1 cellular context compared by ENCODE assay signal in genomic region chr3:52218953-52219650, GRCh38.
TF ChIP-seq lines count a peak whose summit lies in the region.

No MANE protein-coding gene starts in this region.

TF ChIP-seq in WTC11, 78 proteins besides CTCF, POLR2A, EP300 and RAD21 (continued from another document):
- TF ChIP-seq AFF4 (CRISPR knock-in tag; IDR thresholded peaks at IDR 0.05; ENCODE audit: borderline replicate concordance) (no peak), ZNF219 (CRISPR knock-in tag; IDR thresholded peaks at IDR 0.05; ENCODE audit: borderline replicate concordance) (no peak), PREB (CRISPR knock-in tag; IDR thresholded peaks at IDR 0.05; ENCODE audit: borderline replicate concordance) (no peak), ZNF423 (CRISPR knock-in tag; IDR thresholded peaks at IDR 0.05) (no peak), CREB1 (CRISPR knock-in tag; IDR thresholded peaks at IDR 0.05) (no peak), ATF3 (CRISPR knock-in tag; conservative IDR thresholded peaks at IDR 0.05) (no peak), GABPB1 (CRISPR knock-in tag; IDR thresholded peaks at IDR 0.05) (no peak), RELA (CRISPR knock-in tag; IDR thresholded peaks at IDR 0.05; ENCODE audit: borderline replicate concordance) (no peak), ZNF232 (CRISPR knock-in tag; IDR thresholded peaks at IDR 0.05) (no peak), ETV6 (CRISPR knock-in tag; IDR thresholded peaks at IDR 0.05) (no peak), MLX (CRISPR knock-in tag; IDR thresholded peaks at IDR 0.05) (no peak)
